In the genomic region with DNA sequence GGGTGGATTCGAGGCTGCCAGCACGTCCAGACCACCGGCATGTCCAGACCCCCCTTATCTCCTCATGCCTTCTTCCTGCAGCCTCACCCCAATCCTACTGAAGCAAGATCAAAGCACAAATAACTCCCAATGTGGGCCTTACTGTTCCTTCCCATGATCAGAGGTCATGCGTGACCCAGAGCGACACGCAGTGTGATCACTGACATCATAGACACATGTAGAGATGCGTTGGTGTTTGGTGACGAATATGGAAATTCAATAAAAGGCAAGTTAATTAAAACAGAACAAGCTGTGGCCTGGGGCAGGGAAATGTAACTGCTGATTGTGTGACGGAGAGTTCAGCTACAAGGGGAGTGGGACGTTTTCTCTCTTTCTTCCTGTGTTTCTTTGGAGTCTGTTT, we compare ENCODE assay signal across 3 cellular contexts.
TF ChIP-seq lines count a peak whose summit lies in the region.

No MANE protein-coding gene starts in this region.

TF ChIP-seq in SK-N-SH, 30 proteins besides CTCF, POLR2A, EP300 and RAD21:
- TF ChIP-seq IRF3 (IDR thresholded peaks at IDR 0.05; ENCODE audit: low read depth, low read length) (no peak), GATA2 (CRISPR knock-in tag; IDR thresholded peaks at IDR 0.05) (peak; percentile 67), TCF12 (IDR thresholded peaks at IDR 0.05) (no peak), FOXJ3 (CRISPR knock-in tag; IDR thresholded peaks at IDR 0.05) (0 out of 2 replicates have a peak, but pooled peaks have one; percentile 19), RCOR1 (IDR thresholded peaks at IDR 0.05; ENCODE audit: low read length) (no peak), USF1 (IDR thresholded peaks at IDR 0.05; ENCODE audit: borderline replicate concordance, low read depth) (no peak)

TF ChIP-seq in SK-N-SH treated with all-trans-retinoic acid at 6 μM for 48 hours, 23 proteins besides CTCF, POLR2A, EP300 and RAD21:
- TF ChIP-seq ARNTL (CRISPR knock-in tag; IDR thresholded peaks at IDR 0.05; ENCODE audit: borderline replicate concordance, low read depth) (no peak), ZFP30 (CRISPR knock-in tag; IDR thresholded peaks at IDR 0.05) (no peak), ESRRG (CRISPR knock-in tag; IDR thresholded peaks at IDR 0.05) (no peak), BACH2 (CRISPR knock-in tag; IDR thresholded peaks at IDR 0.05; ENCODE audit: borderline replicate concordance) (no peak), CSDC2 (CRISPR knock-in tag; IDR thresholded peaks at IDR 0.05) (no peak), TCF4 (CRISPR knock-in tag; IDR thresholded peaks at IDR 0.05; ENCODE audit: borderline replicate concordance) (no peak; the same call in 1 of the 2 replicates), ZNF8 (CRISPR knock-in tag; IDR thresholded peaks at IDR 0.05) (no peak), TSHZ2 (CRISPR knock-in tag; IDR thresholded peaks at IDR 0.05) (no peak), GLIS3 (CRISPR knock-in tag; IDR thresholded peaks at IDR 0.05) (no peak), PATZ1 (CRISPR knock-in tag; IDR thresholded peaks at IDR 0.05; ENCODE audit: borderline replicate concordance) (no peak)

TF ChIP-seq in GM12878, 131 proteins besides CTCF, POLR2A, EP300 and RAD21 (continues in another document):
- TF ChIP-seq SREBF2 (IDR thresholded peaks at IDR 0.05; ENCODE audit: low read length) = no peak
- TF ChIP-seq POLR2AphosphoS5 (IDR thresholded peaks at IDR 0.05; ENCODE audit: low read length) = no peak
- TF ChIP-seq CBX3 (IDR thresholded peaks at IDR 0.05; ENCODE audit: borderline replicate concordance, low read depth) = no peak
- no peak for TF ChIP-seq FOS (IDR thresholded peaks at IDR 0.05; ENCODE audit: borderline replicate concordance, extremely low read depth, insufficient read length)
- TF ChIP-seq MAX (IDR thresholded peaks at IDR 0.05; ENCODE audit: low read depth, low read length) = no peak
- TF ChIP-seq SMC3 (IDR thresholded peaks at IDR 0.05; ENCODE audit: borderline replicate concordance, low read length) = no peak
- TF ChIP-seq, protein P1, sequence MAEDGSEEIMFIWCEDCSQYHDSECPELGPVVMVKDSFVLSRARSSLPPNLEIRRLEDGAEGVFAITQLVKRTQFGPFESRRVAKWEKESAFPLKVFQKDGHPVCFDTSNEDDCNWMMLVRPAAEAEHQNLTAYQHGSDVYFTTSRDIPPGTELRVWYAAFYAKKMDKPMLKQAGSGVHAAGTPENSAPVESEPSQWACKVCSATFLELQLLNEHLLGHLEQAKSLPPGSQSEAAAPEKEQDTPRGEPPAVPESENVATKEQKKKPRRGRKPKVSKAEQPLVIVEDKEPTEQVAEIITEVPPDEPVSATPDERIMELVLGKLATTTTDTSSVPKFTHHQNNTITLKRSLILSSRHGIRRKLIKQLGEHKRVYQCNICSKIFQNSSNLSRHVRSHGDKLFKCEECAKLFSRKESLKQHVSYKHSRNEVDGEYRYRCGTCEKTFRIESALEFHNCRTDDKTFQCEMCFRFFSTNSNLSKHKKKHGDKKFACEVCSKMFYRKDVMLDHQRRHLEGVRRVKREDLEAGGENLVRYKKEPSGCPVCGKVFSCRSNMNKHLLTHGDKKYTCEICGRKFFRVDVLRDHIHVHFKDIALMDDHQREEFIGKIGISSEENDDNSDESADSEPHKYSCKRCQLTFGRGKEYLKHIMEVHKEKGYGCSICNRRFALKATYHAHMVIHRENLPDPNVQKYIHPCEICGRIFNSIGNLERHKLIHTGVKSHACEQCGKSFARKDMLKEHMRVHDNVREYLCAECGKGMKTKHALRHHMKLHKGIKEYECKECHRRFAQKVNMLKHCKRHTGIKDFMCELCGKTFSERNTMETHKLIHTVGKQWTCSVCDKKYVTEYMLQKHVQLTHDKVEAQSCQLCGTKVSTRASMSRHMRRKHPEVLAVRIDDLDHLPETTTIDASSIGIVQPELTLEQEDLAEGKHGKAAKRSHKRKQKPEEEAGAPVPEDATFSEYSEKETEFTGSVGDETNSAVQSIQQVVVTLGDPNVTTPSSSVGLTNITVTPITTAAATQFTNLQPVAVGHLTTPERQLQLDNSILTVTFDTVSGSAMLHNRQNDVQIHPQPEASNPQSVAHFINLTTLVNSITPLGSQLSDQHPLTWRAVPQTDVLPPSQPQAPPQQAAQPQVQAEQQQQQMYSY (CRISPR knock-in tag; IDR thresholded peaks at IDR 0.05) = no peak
- TF ChIP-seq CREM (IDR thresholded peaks at IDR 0.05; ENCODE audit: low read depth) = peak; percentile 94
- no peak for TF ChIP-seq STAT3 (IDR thresholded peaks at IDR 0.05; ENCODE audit: low read depth, low read length)
- peak; percentile 93 for TF ChIP-seq CREB1 (IDR thresholded peaks at IDR 0.05; ENCODE audit: low read depth)
- TF ChIP-seq, protein P2, sequence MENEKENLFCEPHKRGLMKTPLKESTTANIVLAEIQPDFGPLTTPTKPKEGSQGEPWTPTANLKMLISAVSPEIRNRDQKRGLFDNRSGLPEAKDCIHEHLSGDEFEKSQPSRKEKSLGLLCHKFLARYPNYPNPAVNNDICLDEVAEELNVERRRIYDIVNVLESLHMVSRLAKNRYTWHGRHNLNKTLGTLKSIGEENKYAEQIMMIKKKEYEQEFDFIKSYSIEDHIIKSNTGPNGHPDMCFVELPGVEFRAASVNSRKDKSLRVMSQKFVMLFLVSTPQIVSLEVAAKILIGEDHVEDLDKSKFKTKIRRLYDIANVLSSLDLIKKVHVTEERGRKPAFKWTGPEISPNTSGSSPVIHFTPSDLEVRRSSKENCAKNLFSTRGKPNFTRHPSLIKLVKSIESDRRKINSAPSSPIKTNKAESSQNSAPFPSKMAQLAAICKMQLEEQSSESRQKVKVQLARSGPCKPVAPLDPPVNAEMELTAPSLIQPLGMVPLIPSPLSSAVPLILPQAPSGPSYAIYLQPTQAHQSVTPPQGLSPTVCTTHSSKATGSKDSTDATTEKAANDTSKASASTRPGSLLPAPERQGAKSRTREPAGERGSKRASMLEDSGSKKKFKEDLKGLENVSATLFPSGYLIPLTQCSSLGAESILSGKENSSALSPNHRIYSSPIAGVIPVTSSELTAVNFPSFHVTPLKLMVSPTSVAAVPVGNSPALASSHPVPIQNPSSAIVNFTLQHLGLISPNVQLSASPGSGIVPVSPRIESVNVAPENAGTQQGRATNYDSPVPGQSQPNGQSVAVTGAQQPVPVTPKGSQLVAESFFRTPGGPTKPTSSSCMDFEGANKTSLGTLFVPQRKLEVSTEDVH (IDR thresholded peaks at IDR 0.05; ENCODE audit: low read depth, partially characterized antibody) = no peak
- no peak for TF ChIP-seq YY1 (IDR thresholded peaks at IDR 0.05; ENCODE audit: low read depth, low read length)
- TF ChIP-seq BHLHE40 (IDR thresholded peaks at IDR 0.05; ENCODE audit: borderline replicate concordance in 1 of 2, low read depth in 2 of 2, low read length in 1 of 2) = peak in 1 of 2 experiments; percentile 81; a peak in 2 of 4 replicates
- no peak for TF ChIP-seq RELA (IDR thresholded peaks at IDR 0.05; ENCODE audit: borderline replicate concordance, partially characterized antibody)
- TF ChIP-seq SIX5 (IDR thresholded peaks at IDR 0.05; ENCODE audit: low read depth, low read length, severe bottlenecking) = no peak
- TF ChIP-seq, protein P3, sequence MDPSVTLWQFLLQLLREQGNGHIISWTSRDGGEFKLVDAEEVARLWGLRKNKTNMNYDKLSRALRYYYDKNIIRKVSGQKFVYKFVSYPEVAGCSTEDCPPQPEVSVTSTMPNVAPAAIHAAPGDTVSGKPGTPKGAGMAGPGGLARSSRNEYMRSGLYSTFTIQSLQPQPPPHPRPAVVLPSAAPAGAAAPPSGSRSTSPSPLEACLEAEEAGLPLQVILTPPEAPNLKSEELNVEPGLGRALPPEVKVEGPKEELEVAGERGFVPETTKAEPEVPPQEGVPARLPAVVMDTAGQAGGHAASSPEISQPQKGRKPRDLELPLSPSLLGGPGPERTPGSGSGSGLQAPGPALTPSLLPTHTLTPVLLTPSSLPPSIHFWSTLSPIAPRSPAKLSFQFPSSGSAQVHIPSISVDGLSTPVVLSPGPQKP (IDR thresholded peaks at IDR 0.05; ENCODE audit: low read depth, low read length) = no peak
- no peak for TF ChIP-seq GATAD2B (conservative IDR thresholded peaks at IDR 0.05; ENCODE audit: low read depth)
- TF ChIP-seq ZZZ3 (IDR thresholded peaks at IDR 0.05; ENCODE audit: control insufficient read depth, insufficient read length, low read depth) = no peak
- TF ChIP-seq HSF1 (IDR thresholded peaks at IDR 0.05; ENCODE audit: low read depth, low read length) = no peak
- TF ChIP-seq RBBP5 (conservative IDR thresholded peaks at IDR 0.05) = no peak
- TF ChIP-seq ZBED1 (IDR thresholded peaks at IDR 0.05; ENCODE audit: borderline replicate concordance) = no peak
- no peak for TF ChIP-seq TAF1 (IDR thresholded peaks at IDR 0.05; ENCODE audit: borderline replicate concordance, low read depth, low read length)
- no peak for TF ChIP-seq SPI1 (IDR thresholded peaks at IDR 0.05; ENCODE audit: borderline replicate concordance, insufficient read depth, low read depth, low read length)
- peak; percentile 66; the same call in 1 of the 2 replicates for TF ChIP-seq MTA2 (IDR thresholded peaks at IDR 0.05; ENCODE audit: low read depth)
- no peak for TF ChIP-seq LARP7 (IDR thresholded peaks at IDR 0.05)
- TF ChIP-seq, protein P4, sequence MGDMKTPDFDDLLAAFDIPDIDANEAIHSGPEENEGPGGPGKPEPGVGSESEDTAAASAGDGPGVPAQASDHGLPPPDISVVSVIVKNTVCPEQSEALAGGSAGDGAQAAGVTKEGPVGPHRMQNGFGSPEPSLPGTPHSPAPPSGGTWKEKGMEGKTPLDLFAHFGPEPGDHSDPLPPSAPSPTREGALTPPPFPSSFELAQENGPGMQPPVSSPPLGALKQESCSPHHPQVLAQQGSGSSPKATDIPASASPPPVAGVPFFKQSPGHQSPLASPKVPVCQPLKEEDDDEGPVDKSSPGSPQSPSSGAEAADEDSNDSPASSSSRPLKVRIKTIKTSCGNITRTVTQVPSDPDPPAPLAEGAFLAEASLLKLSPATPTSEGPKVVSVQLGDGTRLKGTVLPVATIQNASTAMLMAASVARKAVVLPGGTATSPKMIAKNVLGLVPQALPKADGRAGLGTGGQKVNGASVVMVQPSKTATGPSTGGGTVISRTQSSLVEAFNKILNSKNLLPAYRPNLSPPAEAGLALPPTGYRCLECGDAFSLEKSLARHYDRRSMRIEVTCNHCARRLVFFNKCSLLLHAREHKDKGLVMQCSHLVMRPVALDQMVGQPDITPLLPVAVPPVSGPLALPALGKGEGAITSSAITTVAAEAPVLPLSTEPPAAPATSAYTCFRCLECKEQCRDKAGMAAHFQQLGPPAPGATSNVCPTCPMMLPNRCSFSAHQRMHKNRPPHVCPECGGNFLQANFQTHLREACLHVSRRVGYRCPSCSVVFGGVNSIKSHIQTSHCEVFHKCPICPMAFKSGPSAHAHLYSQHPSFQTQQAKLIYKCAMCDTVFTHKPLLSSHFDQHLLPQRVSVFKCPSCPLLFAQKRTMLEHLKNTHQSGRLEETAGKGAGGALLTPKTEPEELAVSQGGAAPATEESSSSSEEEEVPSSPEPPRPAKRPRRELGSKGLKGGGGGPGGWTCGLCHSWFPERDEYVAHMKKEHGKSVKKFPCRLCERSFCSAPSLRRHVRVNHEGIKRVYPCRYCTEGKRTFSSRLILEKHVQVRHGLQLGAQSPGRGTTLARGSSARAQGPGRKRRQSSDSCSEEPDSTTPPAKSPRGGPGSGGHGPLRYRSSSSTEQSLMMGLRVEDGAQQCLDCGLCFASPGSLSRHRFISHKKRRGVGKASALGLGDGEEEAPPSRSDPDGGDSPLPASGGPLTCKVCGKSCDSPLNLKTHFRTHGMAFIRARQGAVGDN (IDR thresholded peaks at IDR 0.05) = no peak
- TF ChIP-seq HDAC2 (IDR thresholded peaks at IDR 0.05) = no peak
- TF ChIP-seq E4F1 (IDR thresholded peaks at IDR 0.05; ENCODE audit: borderline replicate concordance, partially characterized antibody) = no peak
- TF ChIP-seq RFX5 (IDR thresholded peaks at IDR 0.05; ENCODE audit: low read depth, low read length) = no peak
- TF ChIP-seq, protein P5, sequence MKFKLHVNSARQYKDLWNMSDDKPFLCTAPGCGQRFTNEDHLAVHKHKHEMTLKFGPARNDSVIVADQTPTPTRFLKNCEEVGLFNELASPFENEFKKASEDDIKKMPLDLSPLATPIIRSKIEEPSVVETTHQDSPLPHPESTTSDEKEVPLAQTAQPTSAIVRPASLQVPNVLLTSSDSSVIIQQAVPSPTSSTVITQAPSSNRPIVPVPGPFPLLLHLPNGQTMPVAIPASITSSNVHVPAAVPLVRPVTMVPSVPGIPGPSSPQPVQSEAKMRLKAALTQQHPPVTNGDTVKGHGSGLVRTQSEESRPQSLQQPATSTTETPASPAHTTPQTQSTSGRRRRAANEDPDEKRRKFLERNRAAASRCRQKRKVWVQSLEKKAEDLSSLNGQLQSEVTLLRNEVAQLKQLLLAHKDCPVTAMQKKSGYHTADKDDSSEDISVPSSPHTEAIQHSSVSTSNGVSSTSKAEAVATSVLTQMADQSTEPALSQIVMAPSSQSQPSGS (IDR thresholded peaks at IDR 0.05; ENCODE audit: low read length) = peak; percentile 52; the same call in 1 of the 2 replicates
